In genomic region chr17:34248807-34249496, GRCh38 we compare ENCODE assay signal across 18 cellular contexts. TPM values are rescaled to one million over a fixed set of nuclear protein-coding genes. Genes with fewer than 3 reads are reported as not detected.
DNase-seq lines count a peak whose midpoint lies in the region; ATAC-seq and TF ChIP-seq lines count a peak whose summit lies in the region.
"Had no signal": no experiment of that assay in that cellular context is flagged by ENCODE, and none has a peak within 500 bp of the region (broad histone marks: within the 10 kb centered on the region; RNA-seq: fewer than 3 reads in every experiment).

No MANE protein-coding gene starts in this region.

- no peak overlapping the region for H2AK5ac ChIP-seq in mesenchymal stem cell (ENCODE audit: low read length, severe bottlenecking)

- H3K4me1 Mint-ChIP-seq in activated naive CD4-positive, alpha-beta T cell treated with anti-CD3 and anti-CD28 coated beads, Interleukin-2, amount 10 ng/mL, durations not matched to agents 7 days and 5 days: no peaks in the 10 kb centered on the region
- H3K4me1 Mint-ChIP-seq: immature natural killer cell had no signal

- ATAC-seq in GM18517 (IDR thresholded peaks at IDR 0.05; ENCODE audit: unreplicated experiment): no peak
- ATAC-seq: effector memory CD8-positive, alpha-beta T cell; GM23338; mucosa of descending colon had no signal

- H3K18ac ChIP-seq in mesenchymal stem cell (ENCODE audit: low read depth in 1 of 2, low read length in 2 of 2): no peak overlapping the region

- no peak overlapping the region for H3K4me3 Mint-ChIP-seq in activated naive CD4-positive, alpha-beta T cell treated with anti-CD3 and anti-CD28 coated beads, Interleukin-2, amount 10 ng/mL, durations not matched to agents 7 days and 5 days
- H3K4me3 Mint-ChIP-seq: effector memory CD8-positive, alpha-beta T cell; GM23338; immature natural killer cell had no signal

- no peak overlapping the region for H3K4ac ChIP-seq in mesenchymal stem cell (ENCODE audit: low read depth in 1 of 2, low read length in 2 of 2)

- H2BK5ac ChIP-seq in mesenchymal stem cell (ENCODE audit: low read depth, low read length, poor library complexity, severe bottlenecking): no peak overlapping the region

- no peaks in the 10 kb centered on the region for H3K9me3 Mint-ChIP-seq in activated naive CD4-positive, alpha-beta T cell treated with anti-CD3 and anti-CD28 coated beads, Interleukin-2, amount 10 ng/mL, durations not matched to agents 7 days and 5 days
- H3K9me3 Mint-ChIP-seq: effector memory CD8-positive, alpha-beta T cell; GM23338; immature natural killer cell had no signal

- H3K4me3 ChIP-seq in ascending aorta (no peak overlapping the region), mesenchymal stem cell (ENCODE audit: insufficient read depth in 1 of 2, low read depth in 1 of 2, low read length in 2 of 2) (no peak overlapping the region), tibial artery (no peak overlapping the region)
- H3K4me3 ChIP-seq: GM23338, mucosa of descending colon had no signal

- H3K27me3 Mint-ChIP-seq in activated naive CD4-positive, alpha-beta T cell treated with anti-CD3 and anti-CD28 coated beads, Interleukin-2, amount 10 ng/mL, durations not matched to agents 7 days and 5 days: peaks cover 14% of the 10 kb centered on the region

- no peak overlapping the region for H4K8ac ChIP-seq in mesenchymal stem cell (ENCODE audit: low read length)

- WGBS in mesenchymal stem cell: 70% methylated on average over 4 of the region's 4 CpGs

- no peak overlapping the region for H3K27ac Mint-ChIP-seq in activated naive CD4-positive, alpha-beta T cell treated with anti-CD3 and anti-CD28 coated beads, Interleukin-2, amount 10 ng/mL, durations not matched to agents 7 days and 5 days
- H3K27ac Mint-ChIP-seq: effector memory CD8-positive, alpha-beta T cell; GM23338 had no signal

- no peak for TF ChIP-seq CTCF in ascending aorta (IDR thresholded peaks at IDR 0.05)
- no peak for TF ChIP-seq CTCF in tibial artery (IDR thresholded peaks at IDR 0.05)

- H3K23ac ChIP-seq in mesenchymal stem cell (ENCODE audit: low read length in 2 of 2): no peak overlapping the region

- no peaks in the 10 kb centered on the region for H3K9me3 ChIP-seq in ascending aorta
- H3K9me3 ChIP-seq in mesenchymal stem cell (ENCODE audit: control insufficient read depth, low read length): no peaks in the 10 kb centered on the region
- no peaks in the 10 kb centered on the region for H3K9me3 ChIP-seq in tibial artery
- H3K9me3 ChIP-seq: mucosa of descending colon had no signal

- H3K14ac ChIP-seq in mesenchymal stem cell (ENCODE audit: low read length in 2 of 2): no peak overlapping the region

- DNase-seq in MV-4-11 (lab: John Stamatoyannopoulos, UW) (peak; percentile 69), ascending aorta (ENCODE audit: low spot score in 2 of 2) (no peak), mesenchymal stem cell (peak; percentile 40), tibial artery (no peak), GM19240 (ENCODE audit: insufficient read length, low spot score) (no peak), COLO668 (lab: John Stamatoyannopoulos, UW; ENCODE audit: unreplicated experiment) (no peak)
- DNase-seq in activated naive CD4-positive, alpha-beta T cell treated with anti-CD3 and anti-CD28 coated beads, Interleukin-2, amount 10 ng/mL, durations not matched to agents 7 days and 5 days: no peak
- DNase-seq: effector memory CD8-positive, alpha-beta T cell; immature natural killer cell; NCI-H1417; stimulated activated naive CD4-positive, alpha-beta T cell; T1000 had no signal

- no peak overlapping the region for H2BK120ac ChIP-seq in mesenchymal stem cell (ENCODE audit: low read depth, low read length)

- H2BK15ac ChIP-seq in mesenchymal stem cell (ENCODE audit: low read depth, poor library complexity, severe bottlenecking): no peak overlapping the region

- CTCF ChIA-PET in activated naive CD4-positive, alpha-beta T cell treated with anti-CD3 and anti-CD28 coated beads, Interleukin-2, amount 10 ng/mL, durations not matched to agents 7 days and 5 days (lab: Charles Lee): no interaction called here

- H3K4me2 ChIP-seq in mesenchymal stem cell (ENCODE audit: low read length, poor library complexity, severe bottlenecking): no peak overlapping the region
- H3K4me2 ChIP-seq: GM23338 had no signal

- H3K27ac ChIP-seq in ascending aorta (peak overlapping the region; percentile 68 to 87), mesenchymal stem cell (ENCODE audit: low read length, poor library complexity, severe bottlenecking) (peak overlapping the region; percentile 89), tibial artery (peak overlapping the region; percentile 74 to 81)

- no peak overlapping the region for H2BK12ac ChIP-seq in mesenchymal stem cell (ENCODE audit: low read length in 2 of 2)

- H3K4me1 ChIP-seq in ascending aorta: peaks cover 48 to 65% of the 10 kb centered on the region in 2 donors
- H3K4me1 ChIP-seq in mesenchymal stem cell (ENCODE audit: control insufficient read depth, insufficient read depth, low read depth, low read length): peaks cover 16% of the 10 kb centered on the region
- peaks cover 14 to 73% (median 65%) of the 10 kb centered on the region in 4 donors for H3K4me1 ChIP-seq in tibial artery

- H3K36me3 ChIP-seq in ascending aorta (no peaks in the 10 kb centered on the region), mesenchymal stem cell (ENCODE audit: control insufficient read depth in 1 of 2, insufficient read depth in 2 of 2, low read depth in 1 of 2, low read length in 2 of 2) (no peaks in the 10 kb centered on the region), tibial artery (no peaks in the 10 kb centered on the region)

- H3K27me3 ChIP-seq in ascending aorta: no peaks in the 10 kb centered on the region
- H3K27me3 ChIP-seq in mesenchymal stem cell (ENCODE audit: control insufficient read depth in 1 of 2, insufficient read depth in 1 of 2, low read length in 2 of 2): peaks cover 0 to 4% of the 10 kb centered on the region in 2 experiments
- H3K27me3 ChIP-seq in tibial artery: no peaks in the 10 kb centered on the region

- no peaks in the 10 kb centered on the region for H3K36me3 Mint-ChIP-seq in activated naive CD4-positive, alpha-beta T cell treated with anti-CD3 and anti-CD28 coated beads, Interleukin-2, amount 10 ng/mL, durations not matched to agents 7 days and 5 days
- H3K36me3 Mint-ChIP-seq: immature natural killer cell had no signal

- no peak overlapping the region for H2AFZ ChIP-seq in mesenchymal stem cell (ENCODE audit: low read depth, low read length)
- H2AFZ ChIP-seq: GM23338 had no signal

- H3K79me1 ChIP-seq in mesenchymal stem cell (replicated peaks; ENCODE audit: low read length, poor library complexity, severe bottlenecking): no peaks in the 10 kb centered on the region

- H4K91ac ChIP-seq in mesenchymal stem cell (ENCODE audit: low read length): no peak overlapping the region

- intact Hi-C loops in ascending aorta (cut with DNase I): loop anchor here (5.0 kb wide), 1 partner anchor 58 kb away; no protein-coding TSS in a partner anchor
- intact Hi-C loops in tibial artery (cut with DNase I; ENCODE audit: low total_unique reads): no loop called here

- peak overlapping the region; percentile 65 for H3K9ac ChIP-seq in mesenchymal stem cell (ENCODE audit: low read length)

RNA-seq across cellular contexts. Expression of gene CCL2, which starts 6.1 kb away (rescaled TPM):
- 162 TPM for total RNA-seq in ascending aorta
- polyA plus RNA-seq in mesenchymal stem cell (2013, experiment 1 of 2): 11.1 TPM
- polyA plus RNA-seq in mesenchymal stem cell (2013, experiment 2 of 2): 11.4 TPM
- total RNA-seq: NCI-H460 had no signal

RNA-seq across cellular contexts. Expression of gene CCL7, which starts 21.1 kb away (rescaled TPM):
- total RNA-seq in ascending aorta: not detected
- polyA plus RNA-seq in mesenchymal stem cell (2013, experiment 1 of 2): 0.43 TPM
- polyA plus RNA-seq in mesenchymal stem cell (2013, experiment 2 of 2): 0.51 TPM
- total RNA-seq: frontal cortex, GM23338, mucosa of descending colon, NCI-H460 had no signal
- polyA plus RNA-seq: GM23338, immature natural killer cell had no signal

RNA-seq across cellular contexts. Expression of gene CCL11, which starts 36.6 kb away (rescaled TPM):
- total RNA-seq in ascending aorta: not detected
- not detected for polyA plus RNA-seq in mesenchymal stem cell (2013, experiment 1 of 2)
- polyA plus RNA-seq in mesenchymal stem cell (2013, experiment 2 of 2): not detected
- total RNA-seq: frontal cortex, GM23338, NCI-H460, pulmonary artery endothelial cell had no signal
- polyA plus RNA-seq: GM23338, immature natural killer cell had no signal

Comparison
In these comparisons a context has a peak if more than half of its experiments do, and no peak if none do; other contexts are left out.
1. DNase-seq: peak in MV-4-11 (single experiment) and mesenchymal stem cell (single experiment); none in ascending aorta (0 of 2), tibial artery (0 of 2), activated naive CD4-positive, alpha-beta T cell treated with anti-CD3 and anti-CD28 coated beads, Interleukin-2, amount 10 ng/mL, durations not matched to agents 7 days and 5 days (single experiment), GM19240 (single experiment) and COLO668 (single experiment).
2. Peak in every context shown above with its lines, with median percentiles within 50 percentile points of each other: H3K27ac ChIP-seq.